In the genomic region with DNA sequence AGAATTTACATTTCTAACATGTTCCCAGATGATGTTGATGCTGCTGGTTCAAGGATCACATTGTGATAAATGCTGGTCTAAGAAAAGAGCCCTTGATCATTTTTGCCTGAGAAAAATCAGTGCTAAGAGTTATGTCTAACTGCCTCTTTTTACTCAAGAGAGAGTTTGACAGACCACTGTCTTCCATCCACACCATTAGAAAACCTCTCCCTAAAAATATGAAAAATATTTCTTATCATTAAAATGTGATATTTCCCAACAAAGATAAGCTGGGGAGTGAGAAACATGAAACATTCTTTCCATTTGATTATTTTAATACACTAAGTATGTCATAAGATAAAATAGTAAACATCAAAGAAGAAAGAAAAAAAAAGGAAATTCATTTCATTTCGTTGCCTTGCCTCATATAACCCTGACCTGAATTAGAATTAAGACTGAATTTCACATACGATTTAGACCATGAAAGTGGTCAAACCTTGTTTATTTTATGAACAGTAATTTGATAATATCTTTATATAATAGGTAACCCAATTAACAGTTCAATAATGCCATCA, we compare ENCODE assay signal across 3 cellular contexts.
"Had no signal": no experiment of that assay in that cellular context is flagged by ENCODE, and none has a peak within 500 bp of the region (broad histone marks: within the 10 kb centered on the region; RNA-seq: fewer than 3 reads in every experiment).

No MANE protein-coding gene starts in this region.

- ATAC-seq: GM12878 had no signal

- DNase-seq: GDM1, GF-D8 had no signal
